Comparison of ENCODE assay signal across 13 cellular contexts in genomic region chr3:191412764-191413163, GRCh38. TPM values are rescaled to one million over a fixed set of nuclear protein-coding genes. Genes with fewer than 3 reads are reported as not detected.
DNase-seq lines count a peak whose midpoint lies in the region; ATAC-seq and TF ChIP-seq lines count a peak whose summit lies in the region.
"Had no signal": no experiment of that assay in that cellular context is flagged by ENCODE, and none has a peak within 500 bp of the region (broad histone marks: within the 10 kb centered on the region; RNA-seq: fewer than 3 reads in every experiment).

No MANE protein-coding gene starts in this region.

- no peak overlapping the region for H3K4me3 Mint-ChIP-seq in activated T-cell treated with anti-CD3 and anti-CD28 coated beads, Interleukin-2, amount 50 U/mL, for 72 hours
- H3K4me3 Mint-ChIP-seq: activated naive CD4-positive, alpha-beta T cell treated with anti-CD3 and anti-CD28 coated beads, Interleukin-2, amount 10 ng/mL, durations not matched to agents 7 days and 5 days; CD4-positive, alpha-beta T cell had no signal

- TF ChIP-seq CTCF in brain microvascular endothelial cell (IDR thresholded peaks at IDR 0.05; ENCODE audit: low read depth, low read length, missing control alignments) = no peak
- TF ChIP-seq CTCF in left ventricle myocardium inferior (IDR thresholded peaks at IDR 0.05; ENCODE audit: borderline replicate concordance) = no peak

- no peak overlapping the region for H3K4me3 ChIP-seq in brain microvascular endothelial cell (ENCODE audit: low read depth, low read length)
- no peak overlapping the region for H3K4me3 ChIP-seq in left ventricle myocardium inferior
- H3K4me3 ChIP-seq: gastroesophageal sphincter had no signal

- DNase-seq in AG08396 (ENCODE audit: low spot score) = peak; percentile 55
- DNase-seq in HS-5 (ENCODE audit: low read depth) = peak; percentile 89
- DNase-seq in brain microvascular endothelial cell = peak; percentile 91
- peak; percentile 97 for DNase-seq in iris pigment epithelial cell (ENCODE audit: low read depth)
- DNase-seq in activated T-cell treated with anti-CD3 and anti-CD28 coated beads, Interleukin-2, amount 50 U/mL, for 72 hours = no peak
- DNase-seq in left ventricle myocardium inferior = no peak
- no peak for DNase-seq in activated naive CD4-positive, alpha-beta T cell (lab: John Stamatoyannopoulos, UW)
- no peak for DNase-seq in stimulated activated CD4-positive, alpha-beta T cell treated with anti-CD3 and anti-CD28 coated beads, Interleukin-1b, Interleukin-23, amount 100 ng/mL, for 48 hours
- DNase-seq: activated naive CD4-positive, alpha-beta T cell treated with anti-CD3 and anti-CD28 coated beads, Interleukin-2, amount 10 ng/mL, durations not matched to agents 7 days and 5 days; CD4-positive, alpha-beta T cell; MM.1S had no signal

- no peak for ATAC-seq in activated T-cell treated with anti-CD3 and anti-CD28 coated beads, Interleukin-2, amount 50 U/mL, for 72 hours (replicated peaks in 1 of 2)
- ATAC-seq: gastroesophageal sphincter had no signal

- peak overlapping the region; percentile 63 for H3K27ac ChIP-seq in brain microvascular endothelial cell
- H3K27ac ChIP-seq in left ventricle myocardium inferior (replicated peaks) = no peak overlapping the region
- H3K27ac ChIP-seq: gastroesophageal sphincter, VCaP had no signal

- peaks cover 11% of the 10 kb centered on the region for H3K9me3 ChIP-seq in left ventricle myocardium inferior (replicated peaks)

- H3K27me3 Mint-ChIP-seq in activated T-cell treated with anti-CD3 and anti-CD28 coated beads, Interleukin-2, amount 50 U/mL, for 72 hours (ENCODE audit: low read depth) = no peaks in the 10 kb centered on the region
- H3K27me3 Mint-ChIP-seq: activated naive CD4-positive, alpha-beta T cell treated with anti-CD3 and anti-CD28 coated beads, Interleukin-2, amount 10 ng/mL, durations not matched to agents 7 days and 5 days had no signal

- H3K4me1 Mint-ChIP-seq in activated T-cell treated with anti-CD3 and anti-CD28 coated beads, Interleukin-2, amount 50 U/mL, for 72 hours (ENCODE audit: low read depth) = no peaks in the 10 kb centered on the region
- H3K4me1 Mint-ChIP-seq: activated naive CD4-positive, alpha-beta T cell treated with anti-CD3 and anti-CD28 coated beads, Interleukin-2, amount 10 ng/mL, durations not matched to agents 7 days and 5 days had no signal

- H3K9me3 Mint-ChIP-seq in activated T-cell treated with anti-CD3 and anti-CD28 coated beads, Interleukin-2, amount 50 U/mL, for 72 hours = peaks cover 6 to 10% of the 10 kb centered on the region in 2 donors

- in situ Hi-C loops in brain microvascular endothelial cell (cut with HindIII; ENCODE audit: low pct_ligation_motif_present, low sequenced_read_pairs) = loop anchor here (25.0 kb wide), 1 partner anchor 1000 kb away; no protein-coding TSS in a partner anchor

- intact Hi-C loops in left ventricle myocardium inferior (cut with micrococcal nuclease) = no loop called here

- no peaks in the 10 kb centered on the region for H3K36me3 Mint-ChIP-seq in activated T-cell treated with anti-CD3 and anti-CD28 coated beads, Interleukin-2, amount 50 U/mL, for 72 hours (ENCODE audit: insufficient read depth in 2 of 2)
- H3K36me3 Mint-ChIP-seq: activated naive CD4-positive, alpha-beta T cell treated with anti-CD3 and anti-CD28 coated beads, Interleukin-2, amount 10 ng/mL, durations not matched to agents 7 days and 5 days had no signal

- H3K36me3 ChIP-seq in brain microvascular endothelial cell (replicated peaks) (no peaks in the 10 kb centered on the region), left ventricle myocardium inferior (no peaks in the 10 kb centered on the region)
- H3K36me3 ChIP-seq: gastroesophageal sphincter had no signal

- no peak overlapping the region for H3K27ac Mint-ChIP-seq in activated T-cell treated with anti-CD3 and anti-CD28 coated beads, Interleukin-2, amount 50 U/mL, for 72 hours
- H3K27ac Mint-ChIP-seq: activated naive CD4-positive, alpha-beta T cell treated with anti-CD3 and anti-CD28 coated beads, Interleukin-2, amount 10 ng/mL, durations not matched to agents 7 days and 5 days; CD4-positive, alpha-beta T cell had no signal

- H3K4me1 ChIP-seq in left ventricle myocardium inferior = no peaks in the 10 kb centered on the region
- H3K4me1 ChIP-seq: gastroesophageal sphincter had no signal

- H3K27me3 ChIP-seq in brain microvascular endothelial cell (replicated peaks) (no peaks in the 10 kb centered on the region), left ventricle myocardium inferior (ENCODE audit: low read depth) (no peaks in the 10 kb centered on the region)
- H3K27me3 ChIP-seq: gastroesophageal sphincter had no signal

RNA-seq across cellular contexts. Expression of gene PYDC2, which starts 48.2 kb away (rescaled TPM):
- total RNA-seq in activated T-cell treated with anti-CD3 and anti-CD28 coated beads, Interleukin-2, amount 50 U/mL, for 72 hours = not detected
- not detected for total RNA-seq in left ventricle myocardium inferior
- total RNA-seq: CD4-positive, alpha-beta T cell; gastroesophageal sphincter had no signal

Comparison
In these comparisons a context has a peak if more than half of its experiments do, and no peak if none do; other contexts are left out.
1. DNase-seq: peak in AG08396 (single experiment), HS-5 (single experiment), brain microvascular endothelial cell (single experiment) and iris pigment epithelial cell (single experiment); none in activated T-cell treated with anti-CD3 and anti-CD28 coated beads, Interleukin-2, amount 50 U/mL, for 72 hours (0 of 2), left ventricle myocardium inferior (single experiment), activated naive CD4-positive, alpha-beta T cell (0 of 4) and stimulated activated CD4-positive, alpha-beta T cell treated with anti-CD3 and anti-CD28 coated beads, Interleukin-1b, Interleukin-23, amount 100 ng/mL, for 48 hours (single experiment).